Comparison of ENCODE assay signal across 27 cellular contexts in the genomic region with DNA sequence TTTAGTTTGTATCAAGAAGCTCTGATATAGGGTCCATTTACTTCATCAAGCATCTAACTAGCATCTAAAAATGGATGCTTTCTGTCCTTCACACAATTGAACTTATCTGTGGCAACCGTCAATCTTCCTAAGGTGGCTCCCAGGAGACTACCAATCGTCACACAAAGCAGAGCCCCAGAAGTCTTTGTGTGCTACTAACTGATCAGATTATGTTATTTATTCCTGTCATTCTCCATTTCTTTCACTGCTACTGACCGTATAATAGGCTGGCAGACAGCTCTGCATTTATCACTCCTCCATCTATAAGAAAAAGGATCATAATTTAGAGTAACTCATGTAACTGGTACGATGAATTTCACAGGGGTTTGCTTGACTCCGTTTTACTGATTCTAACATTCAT.
"Had no signal": no experiment of that assay in that cellular context is flagged by ENCODE, and none has a peak within 500 bp of the region (broad histone marks: within the 10 kb centered on the region; RNA-seq: fewer than 3 reads in every experiment).

No MANE protein-coding gene starts in this region.

- H3K27me3 ChIP-seq: left lung, ovary, right atrium auricular region, right lobe of liver, tibial nerve, upper lobe of left lung, vagina had no signal

- H3K4me2 ChIP-seq: smooth muscle cell had no signal

- H3K9me3 ChIP-seq: left lung, ovary, right atrium auricular region, right lobe of liver, tibial nerve, upper lobe of left lung, vagina had no signal

- H3K4me3 Mint-ChIP-seq: immature natural killer cell; mesothelial cell of epicardium; naive B cell; natural killer cell; nephron progenitor cell; stimulated activated memory B cell treated with anti-CD40 and anti-IgM and Interleukin-4, amounts not matched to agents 10 μg/mL and 1 μg/mL and 100 μg/mL, for 72 hours; stimulated activated naive CD8-positive, alpha-beta T cell treated with anti-CD3 and anti-CD28 coated beads, Interleukin-15, amount 100 ng/mL, for 72 hours had no signal

- H3K27ac Mint-ChIP-seq: immature natural killer cell; mesothelial cell of epicardium; naive B cell; natural killer cell; nephron progenitor cell; progenitor cell of endocrine pancreas; stimulated activated memory B cell treated with anti-CD40 and anti-IgM and Interleukin-4, amounts not matched to agents 10 μg/mL and 1 μg/mL and 100 μg/mL, for 72 hours; stimulated activated naive CD8-positive, alpha-beta T cell treated with anti-CD3 and anti-CD28 coated beads, Interleukin-15, amount 100 ng/mL, for 72 hours had no signal

- H3K27ac ChIP-seq: left lung, ovary, right atrium auricular region, right lobe of liver, tibial nerve, upper lobe of left lung, vagina had no signal

- H3K36me3 ChIP-seq: left lung, ovary, right atrium auricular region, right lobe of liver, tibial nerve, upper lobe of left lung, vagina had no signal

- H3K4me3 ChIP-seq: left lung, lung, ovary, right atrium auricular region, right lobe of liver, smooth muscle cell, tibial nerve, upper lobe of left lung, vagina had no signal

- H3K27me3 Mint-ChIP-seq: naive B cell; stimulated activated memory B cell treated with anti-CD40 and anti-IgM and Interleukin-4, amounts not matched to agents 10 μg/mL and 1 μg/mL and 100 μg/mL, for 72 hours; stimulated activated naive CD8-positive, alpha-beta T cell treated with anti-CD3 and anti-CD28 coated beads, Interleukin-15, amount 100 ng/mL, for 72 hours had no signal

- H3K9me3 Mint-ChIP-seq: mesothelial cell of epicardium, nephron progenitor cell had no signal

- H3K4me1 Mint-ChIP-seq: immature natural killer cell; naive B cell; natural killer cell; nephron progenitor cell; stimulated activated memory B cell treated with anti-CD40 and anti-IgM and Interleukin-4, amounts not matched to agents 10 μg/mL and 1 μg/mL and 100 μg/mL, for 72 hours; stimulated activated naive CD8-positive, alpha-beta T cell treated with anti-CD3 and anti-CD28 coated beads, Interleukin-15, amount 100 ng/mL, for 72 hours had no signal

- H3K36me3 Mint-ChIP-seq: immature natural killer cell; mesothelial cell of epicardium; naive B cell; natural killer cell; stimulated activated memory B cell treated with anti-CD40 and anti-IgM and Interleukin-4, amounts not matched to agents 10 μg/mL and 1 μg/mL and 100 μg/mL, for 72 hours had no signal

- DNase-seq: hypothalamus; immature natural killer cell; kidney; left colon; left lung; mesendoderm; naive B cell; natural killer cell; nephron progenitor cell; ovary; right lobe of liver; stimulated activated CD4-positive, alpha-beta T cell treated with anti-CD3 and anti-CD28 coated beads, Interleukin-1b, Interleukin-23, amount 100 ng/mL, for 48 hours; stimulated activated CD4-positive, alpha-beta T cell treated with anti-CD3 and anti-CD28 coated beads, Interleukin-2, amount 100 ng/mL, for 48 hours; stimulated activated CD4-positive, alpha-beta T cell treated with anti-CD3 and anti-CD28 coated beads, Interleukin-4, amount 100 ng/mL, for 4 hours; stimulated activated CD8-positive, alpha-beta memory T cell treated with anti-CD3 and anti-CD28 coated beads, Interleukin-4, amount 100 ng/mL, for 48 hours; stimulated activated naive CD4-positive, alpha-beta T cell treated with Interleukin-2 at 50 U/mL for 16 hours; stimulated activated naive CD8-positive, alpha-beta T cell treated with anti-CD3 and anti-CD28 coated beads, Interleukin-15, amount 100 ng/mL, for 72 hours; substantia nigra; upper lobe of left lung had no signal
